Comparison of ENCODE assay signal across 21 cellular contexts in the genomic region with DNA sequence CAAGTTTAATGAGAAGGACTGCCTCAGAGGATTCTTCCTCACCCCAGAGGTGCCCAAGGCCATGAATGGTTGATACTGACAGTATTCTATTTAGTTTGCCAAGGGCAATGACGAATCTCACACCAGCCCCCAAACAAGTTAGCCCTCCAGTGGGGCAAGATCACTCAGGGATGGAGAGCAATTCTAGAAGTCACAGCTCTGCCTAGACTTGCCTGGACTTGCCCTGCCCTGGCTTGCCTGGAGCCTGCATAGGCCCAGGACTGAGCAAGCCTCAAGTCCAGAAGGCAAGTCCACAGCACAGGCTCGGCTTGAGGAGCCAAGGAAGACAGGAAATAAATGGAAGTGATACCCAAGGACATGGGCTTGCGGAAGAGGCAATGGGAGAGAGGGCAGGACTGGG. TPM values are rescaled to one million over a fixed set of nuclear protein-coding genes. Genes with fewer than 3 reads are reported as not detected.
A peak's percentile ranks its signal among the peaks of the same experiment; 100 is the strongest.
DNase-seq lines count a peak whose midpoint lies in the region; ATAC-seq, FAIRE-seq and TF ChIP-seq lines count a peak whose summit lies in the region.
"Had no signal": no experiment of that assay in that cellular context is flagged by ENCODE, and none has a peak within 500 bp of the region (broad histone marks: within the 10 kb centered on the region; RNA-seq: fewer than 3 reads in every experiment).

No MANE protein-coding gene starts in this region.

- peak overlapping the region; percentile 38 for H2AFZ ChIP-seq in GM12878 (ENCODE audit: control insufficient read depth, low read depth, low read length)

- H3K4me3 ChIP-seq in GM12878 = no peak overlapping the region
- no peak overlapping the region for H3K4me3 ChIP-seq in CD4-positive, alpha-beta memory T cell (ENCODE audit: low read length in 2 of 2)

- H3K36me3 ChIP-seq in GM12878 (ENCODE audit: control insufficient read depth in 2 of 2, insufficient read depth in 2 of 2, low read length in 1 of 2) = no peaks in the 10 kb centered on the region
- no peaks in the 10 kb centered on the region for H3K36me3 ChIP-seq in CD4-positive, alpha-beta memory T cell (ENCODE audit: insufficient read depth, low read length)

- SMC1A ChIA-PET in GM12878 (lab: Charles Lee; ENCODE audit: uncharacterized antibody, unreplicated experiment) = interaction anchor here (0.9 to 10.1 kb wide), 8 partner anchors 8 to 139 kb away, joined by 3 to 78 read pairs (median 4); no protein-coding TSS in a partner anchor

- no peak overlapping the region for H3K9ac ChIP-seq in GM12878 (ENCODE audit: control insufficient read depth, insufficient read depth, low read length)

- H3K27ac ChIP-seq in GM12878 (ENCODE audit: control insufficient read depth, insufficient read depth) = peak overlapping the region; percentile 57
- H3K27ac ChIP-seq in CD4-positive, alpha-beta memory T cell (ENCODE audit: low read depth, low read length) = no peak overlapping the region

- peak; percentile 35 for FAIRE-seq in GM12878 (lab: Jason Lieb, UNC)
- FAIRE-seq: GM12892 had no signal

- no peak overlapping the region for H3K4me3 Mint-ChIP-seq in activated CD8-positive, alpha-beta T cell treated with anti-CD3 and anti-CD28 coated beads for 36 hours
- H3K4me3 Mint-ChIP-seq in activated CD8-positive, alpha-beta T cell treated with anti-CD3 and anti-CD28 coated beads, Interleukin-2, amount 10 ng/mL, durations not matched to agents 7 days and 5 days = no peak overlapping the region
- H3K4me3 Mint-ChIP-seq in stimulated activated naive B cell treated with anti-CD40 and anti-IgM and Interleukin-4, amounts not matched to agents 10 μg/mL and 1 μg/mL and 100 μg/mL, for 72 hours = no peak overlapping the region
- H3K4me3 Mint-ChIP-seq in CD4-positive, alpha-beta memory T cell = no peak overlapping the region
- H3K4me3 Mint-ChIP-seq: activated B cell treated with CpG ODN at 0.5 μM for 24 hours; activated T-helper 17 cell treated with anti-CD3 and anti-CD28 coated beads, Interleukin-2, amount 50 U/mL, for 72 hours; effector memory CD8-positive, alpha-beta T cell; naive thymus-derived CD8-positive, alpha-beta T cell; stimulated activated naive CD8-positive, alpha-beta T cell treated with anti-CD3 and anti-CD28 coated beads, Interleukin-15, amount 100 ng/mL, for 72 hours had no signal

- no peak for TF ChIP-seq EP300 in GM12878 (IDR thresholded peaks at IDR 0.05; ENCODE audit: borderline replicate concordance in 1 of 2, control insufficient read depth in 1 of 2, low read depth in 2 of 2, low read length in 2 of 2)

- peaks cover 21% of the 10 kb centered on the region for H3K4me1 ChIP-seq in GM12878 (ENCODE audit: control insufficient read depth, insufficient read depth, low read length)
- no peaks in the 10 kb centered on the region for H3K4me1 ChIP-seq in CD4-positive, alpha-beta memory T cell (ENCODE audit: insufficient read depth, low read length)

- no peak for TF ChIP-seq RAD21 in GM12878 (IDR thresholded peaks at IDR 0.05; ENCODE audit: insufficient read depth, low read depth, low read length)

- H3K9me3 ChIP-seq in GM12878 (replicated peaks; ENCODE audit: control insufficient read depth, insufficient read depth, low read length) = no peaks in the 10 kb centered on the region
- H3K9me3 ChIP-seq in CD4-positive, alpha-beta memory T cell (ENCODE audit: control insufficient read depth in 1 of 2, low read length in 2 of 2) = no peaks in the 10 kb centered on the region

- H3K27ac Mint-ChIP-seq in activated CD8-positive, alpha-beta T cell treated with anti-CD3 and anti-CD28 coated beads for 36 hours = peak overlapping the region; percentile 11
- H3K27ac Mint-ChIP-seq in activated CD8-positive, alpha-beta T cell treated with anti-CD3 and anti-CD28 coated beads, Interleukin-2, amount 10 ng/mL, durations not matched to agents 7 days and 5 days = no peak overlapping the region
- H3K27ac Mint-ChIP-seq in stimulated activated naive B cell treated with anti-CD40 and anti-IgM and Interleukin-4, amounts not matched to agents 10 μg/mL and 1 μg/mL and 100 μg/mL, for 72 hours = peak overlapping the region; percentile 20
- peak overlapping the region in 1 of 7 donors; percentile 11 for H3K27ac Mint-ChIP-seq in CD4-positive, alpha-beta memory T cell
- H3K27ac Mint-ChIP-seq: activated B cell treated with CpG ODN at 0.5 μM for 24 hours; activated T-helper 17 cell treated with anti-CD3 and anti-CD28 coated beads, Interleukin-2, amount 50 U/mL, for 72 hours; effector memory CD8-positive, alpha-beta T cell; naive thymus-derived CD8-positive, alpha-beta T cell had no signal

- POLR2A ChIA-PET in activated CD8-positive, alpha-beta T cell treated with anti-CD3 and anti-CD28 coated beads for 36 hours (lab: Charles Lee) = interaction anchor here (0.8 to 1.2 kb wide), 3 partner anchors 17 to 40 kb away, joined by 3 read pairs; no protein-coding TSS in a partner anchor
- POLR2A ChIA-PET in activated CD8-positive, alpha-beta T cell treated with anti-CD3 and anti-CD28 coated beads, Interleukin-2, amount 10 ng/mL, durations not matched to agents 7 days and 5 days (lab: Charles Lee) = no interaction called here
- POLR2A ChIA-PET in GM12878 (lab: Charles Lee) = interaction anchor here (0.6 kb wide), 1 partner anchor 144 kb away, joined by 4 read pairs; no protein-coding TSS in a partner anchor
- POLR2A ChIA-PET in CD4-positive, alpha-beta memory T cell (lab: Charles Lee; ENCODE audit: partially characterized antibody) = no interaction called here

- no peak overlapping the region for H3K4me2 ChIP-seq in GM12878 (ENCODE audit: control insufficient read depth, insufficient read depth)

- H3K9me3 Mint-ChIP-seq in activated CD8-positive, alpha-beta T cell treated with anti-CD3 and anti-CD28 coated beads for 36 hours = no peaks in the 10 kb centered on the region
- H3K9me3 Mint-ChIP-seq in activated CD8-positive, alpha-beta T cell treated with anti-CD3 and anti-CD28 coated beads, Interleukin-2, amount 10 ng/mL, durations not matched to agents 7 days and 5 days (ENCODE audit: insufficient read depth) = peaks cover 4% of the 10 kb centered on the region
- no peaks in the 10 kb centered on the region for H3K9me3 Mint-ChIP-seq in stimulated activated naive B cell treated with anti-CD40 and anti-IgM and Interleukin-4, amounts not matched to agents 10 μg/mL and 1 μg/mL and 100 μg/mL, for 72 hours
- H3K9me3 Mint-ChIP-seq in CD4-positive, alpha-beta memory T cell = no peaks in the 10 kb centered on the region
- H3K9me3 Mint-ChIP-seq: activated B cell treated with CpG ODN at 0.5 μM for 24 hours; effector memory CD8-positive, alpha-beta T cell; naive thymus-derived CD8-positive, alpha-beta T cell had no signal

- in situ Hi-C loops in GM12878 (cut with MboI) = no loop called here

- WGBS in GM12878 (ENCODE audit: insufficient coverage, insufficient replicate concordance, low lambda C conversion rate, missing lambda C conversion rate) = 83% methylated on average over 3 of the region's 3 CpGs

- H3K27me3 Mint-ChIP-seq in activated CD8-positive, alpha-beta T cell treated with anti-CD3 and anti-CD28 coated beads for 36 hours = peaks cover 14% of the 10 kb centered on the region
- H3K27me3 Mint-ChIP-seq in activated CD8-positive, alpha-beta T cell treated with anti-CD3 and anti-CD28 coated beads, Interleukin-2, amount 10 ng/mL, durations not matched to agents 7 days and 5 days (ENCODE audit: low read depth) = peaks cover 23% of the 10 kb centered on the region
- H3K27me3 Mint-ChIP-seq in stimulated activated naive B cell treated with anti-CD40 and anti-IgM and Interleukin-4, amounts not matched to agents 10 μg/mL and 1 μg/mL and 100 μg/mL, for 72 hours = peaks cover 3 to 12% of the 10 kb centered on the region in 2 donors
- H3K27me3 Mint-ChIP-seq in CD4-positive, alpha-beta memory T cell = peaks cover 0 to 4% of the 10 kb centered on the region in 2 donors
- H3K27me3 Mint-ChIP-seq: activated B cell treated with CpG ODN at 0.5 μM for 24 hours had no signal

- H3K79me2 ChIP-seq in GM12878 (ENCODE audit: control insufficient read depth, insufficient read depth, low read length) = no peaks in the 10 kb centered on the region

- no peaks in the 10 kb centered on the region for H3K27me3 ChIP-seq in GM12878 (replicated peaks in 1 of 2; ENCODE audit: control insufficient read depth in 2 of 2, insufficient read depth in 2 of 2, low read length in 1 of 2)
- H3K27me3 ChIP-seq in CD4-positive, alpha-beta memory T cell (ENCODE audit: insufficient read depth, low read length) = no peaks in the 10 kb centered on the region

- no peaks in the 10 kb centered on the region for H3K36me3 Mint-ChIP-seq in activated CD8-positive, alpha-beta T cell treated with anti-CD3 and anti-CD28 coated beads for 36 hours (ENCODE audit: low read depth)
- peaks cover 2% of the 10 kb centered on the region for H3K36me3 Mint-ChIP-seq in activated CD8-positive, alpha-beta T cell treated with anti-CD3 and anti-CD28 coated beads, Interleukin-2, amount 10 ng/mL, durations not matched to agents 7 days and 5 days (ENCODE audit: low read depth)
- H3K36me3 Mint-ChIP-seq in stimulated activated naive B cell treated with anti-CD40 and anti-IgM and Interleukin-4, amounts not matched to agents 10 μg/mL and 1 μg/mL and 100 μg/mL, for 72 hours = no peaks in the 10 kb centered on the region
- no peaks in the 10 kb centered on the region for H3K36me3 Mint-ChIP-seq in CD4-positive, alpha-beta memory T cell
- H3K36me3 Mint-ChIP-seq: naive thymus-derived CD8-positive, alpha-beta T cell had no signal

- no peak for ATAC-seq in activated CD8-positive, alpha-beta T cell treated with anti-CD3 and anti-CD28 coated beads for 36 hours
- no peak for ATAC-seq in activated CD8-positive, alpha-beta T cell treated with anti-CD3 and anti-CD28 coated beads, Interleukin-2, amount 10 ng/mL, durations not matched to agents 7 days and 5 days
- peak; percentile 78 for ATAC-seq in GM12878
- ATAC-seq in stimulated activated naive B cell treated with anti-CD40 and anti-IgM and Interleukin-4, amounts not matched to agents 10 μg/mL and 1 μg/mL and 100 μg/mL, for 72 hours (replicated peaks) = no peak
- ATAC-seq: activated T-helper 17 cell treated with anti-CD3 and anti-CD28 coated beads, Interleukin-2, amount 50 U/mL, for 72 hours; effector memory CD8-positive, alpha-beta T cell; naive thymus-derived CD8-positive, alpha-beta T cell; stimulated activated naive CD8-positive, alpha-beta T cell treated with anti-CD3 and anti-CD28 coated beads, Interleukin-15, amount 100 ng/mL, for 72 hours had no signal

- H4K20me1 ChIP-seq in GM12878 (ENCODE audit: control insufficient read depth, insufficient read depth) = no peaks in the 10 kb centered on the region

- TF ChIP-seq CTCF in activated CD8-positive, alpha-beta T cell treated with anti-CD3 and anti-CD28 coated beads for 36 hours (IDR thresholded peaks at IDR 0.05) = no peak
- no peak for TF ChIP-seq CTCF in GM12878 (IDR thresholded peaks at IDR 0.05 in 2 of 3, conservative IDR thresholded peaks at IDR 0.05 in 1 of 3; ENCODE audit: control insufficient read depth in 2 of 3, extremely low read depth in 1 of 3, insufficient read depth in 1 of 3, low read depth in 3 of 3, low read length in 3 of 3)

- intact Hi-C loops in activated CD8-positive, alpha-beta T cell treated with anti-CD3 and anti-CD28 coated beads for 36 hours (cut with micrococcal nuclease) = no loop called here
- intact Hi-C loops in GM12878 (cut with micrococcal nuclease; ENCODE audit: unreplicated experiment) = no loop called here
- intact Hi-C loops in CD4-positive, alpha-beta memory T cell (cut with micrococcal nuclease) = no loop called here

- RAD21 ChIA-PET in GM12878 (lab: Charles Lee; ENCODE audit: unreplicated experiment) = interaction anchor here (0.9 to 2.8 kb wide), 7 partner anchors 11 to 138 kb away, joined by 3 to 10 read pairs (median 3); partner anchors contain the start of gene RGS16

- no peak for DNase-seq in activated CD8-positive, alpha-beta T cell treated with anti-CD3 and anti-CD28 coated beads for 36 hours
- DNase-seq in activated CD8-positive, alpha-beta T cell treated with anti-CD3 and anti-CD28 coated beads, Interleukin-2, amount 10 ng/mL, durations not matched to agents 7 days and 5 days = no peak
- DNase-seq in HPDE6-E6E7 (ENCODE audit: extremely low spot score) (peak; percentile 77), GM12878 (ENCODE audit: low read depth, low spot score) (no peak), NCI-H226 (no peak), AG08395 (ENCODE audit: low spot score) (no peak)
- DNase-seq in stimulated activated naive B cell treated with anti-CD40 and anti-IgM and Interleukin-4, amounts not matched to agents 10 μg/mL and 1 μg/mL and 100 μg/mL, for 72 hours = no peak
- DNase-seq in CD4-positive, alpha-beta memory T cell = no peak
- DNase-seq: activated B cell treated with CpG ODN at 0.5 μM for 24 hours; effector memory CD8-positive, alpha-beta T cell; GF-D8; hypothalamus; naive thymus-derived CD8-positive, alpha-beta T cell; NCI-H345; OCI-M1; SIG-M5; stimulated activated CD4-positive, alpha-beta T cell treated with anti-CD3 and anti-CD28 coated beads, Interleukin-1b, Interleukin-23, amount 100 ng/mL, for 48 hours; stimulated activated naive CD8-positive, alpha-beta T cell treated with anti-CD3 and anti-CD28 coated beads, Interleukin-15, amount 100 ng/mL, for 72 hours had no signal

- BruUV-seq in GM12878 (replicated peaks; lab: Mats Ljungman, UMichigan) = no TSS peak

- H3K4me1 Mint-ChIP-seq in activated CD8-positive, alpha-beta T cell treated with anti-CD3 and anti-CD28 coated beads for 36 hours (ENCODE audit: low read depth) = no peaks in the 10 kb centered on the region
- peaks cover 4% of the 10 kb centered on the region for H3K4me1 Mint-ChIP-seq in activated CD8-positive, alpha-beta T cell treated with anti-CD3 and anti-CD28 coated beads, Interleukin-2, amount 10 ng/mL, durations not matched to agents 7 days and 5 days (ENCODE audit: low read depth)
- peaks cover 7 to 20% of the 10 kb centered on the region in 2 donors for H3K4me1 Mint-ChIP-seq in stimulated activated naive B cell treated with anti-CD40 and anti-IgM and Interleukin-4, amounts not matched to agents 10 μg/mL and 1 μg/mL and 100 μg/mL, for 72 hours
- H3K4me1 Mint-ChIP-seq in CD4-positive, alpha-beta memory T cell = no peaks in the 10 kb centered on the region
- H3K4me1 Mint-ChIP-seq: activated T-helper 17 cell treated with anti-CD3 and anti-CD28 coated beads, Interleukin-2, amount 50 U/mL, for 72 hours; naive thymus-derived CD8-positive, alpha-beta T cell had no signal

- CTCF ChIA-PET in activated CD8-positive, alpha-beta T cell treated with anti-CD3 and anti-CD28 coated beads for 36 hours (lab: Charles Lee) = interaction anchor here (1.4 kb wide), 1 partner anchor 44 kb away, joined by 3 read pairs; no protein-coding TSS in a partner anchor
- CTCF ChIA-PET in activated CD8-positive, alpha-beta T cell treated with anti-CD3 and anti-CD28 coated beads, Interleukin-2, amount 10 ng/mL, durations not matched to agents 7 days and 5 days (lab: Charles Lee) = interaction anchor here (1.5 kb wide), 1 partner anchor 139 kb away, joined by 4 read pairs; no protein-coding TSS in a partner anchor
- CTCF ChIA-PET in GM12878 (lab: Yijun Ruan, JAX) = interaction anchor here (0.7 to 3.0 kb wide), 6 partner anchors 10 to 138 kb away, joined by 3 to 13 read pairs (median 4); no protein-coding TSS in a partner anchor
- CTCF ChIA-PET in CD4-positive, alpha-beta memory T cell (lab: Charles Lee; ENCODE audit: partially characterized antibody) = no interaction called here

- no peak for TF ChIP-seq POLR2A in GM12878 (IDR thresholded peaks at IDR 0.05; ENCODE audit: low read depth, low read length)

RNA-seq across cellular contexts. Expression of gene RGS16, which starts 39.5 kb away (rescaled TPM):
- 10 to 100 TPM; 33.8 to 35.6 TPM for total RNA-seq in activated CD8-positive, alpha-beta T cell treated with anti-CD3 and anti-CD28 coated beads for 36 hours
- under 1 TPM; 0.63 to 0.66 TPM for total RNA-seq in activated CD8-positive, alpha-beta T cell treated with anti-CD3 and anti-CD28 coated beads, Interleukin-2, amount 10 ng/mL, durations not matched to agents 7 days and 5 days
- total RNA-seq in GM12878 (2013; cell fraction: nucleolus; rRNA removed) = 15.1 and 16.7 TPM in 2 replicates
- total RNA-seq in GM12878 (2014; rRNA removed) = 44.0 and 45.1 TPM in 2 replicates
- total RNA-seq in GM12878 (2014; rRNA removed; fragmentation: Illumina TruSeq; extraction: Trizol) = 37.0 and 37.6 TPM in 2 replicates
- 54.9 and 57.1 TPM in 2 replicates for total RNA-seq in GM12878 (2021)
- polyA plus RNA-seq in GM12878 (2011; ENCODE audit: low read depth) = 17.7 TPM
- 31.5 and 43.9 TPM in 2 replicates for polyA plus RNA-seq in GM12878 (2011; rRNA removed)
- 37.2 and 37.8 TPM in 2 replicates for polyA plus RNA-seq in GM12878 (2011; cell fraction: cytosol; rRNA removed)
- 55.0 and 57.1 TPM in 2 replicates for polyA plus RNA-seq in GM12878 (2011; cell fraction: nucleus; rRNA removed)
- polyA plus RNA-seq in GM12878 (2012) = 21.8 and 28.2 TPM in 2 replicates
- 37.4 and 44.1 TPM in 2 replicates for polyA plus RNA-seq in GM12878 (2014; fragmentation: Illumina TruSeq; extraction: Trizol)
- 10 to 100 TPM; 16.4 to 18.5 TPM for polyA plus RNA-seq in GM12878 (2014; fragmentation: Nextera tagmentation; extraction: Ambion mirVana)
- 48.5 and 55.6 TPM in 2 replicates for polyA plus RNA-seq in GM12878 (2014; rRNA removed)
- 10 to 100 TPM; 50.3 to 58.2 TPM for polyA plus RNA-seq in GM12878 (2016; fragmentation: Nextera tagmentation; extraction: Ambion mirVana)
- polyA minus RNA-seq in GM12878 (2011; rRNA and poly(A)+ RNA removed) = 18.3 and 24.9 TPM in 2 replicates
- polyA minus RNA-seq in GM12878 (2011; cell fraction: cytosol; rRNA and poly(A)+ RNA removed) = 15.9 and 17.0 TPM in 2 replicates
- 18.9 and 23.7 TPM in 2 replicates for polyA minus RNA-seq in GM12878 (2011; cell fraction: nucleus; rRNA and poly(A)+ RNA removed)
- total RNA-seq in CD4-positive, alpha-beta memory T cell = 1 to 10 TPM; 1.3 to 1.4 TPM
- 1 to 10 TPM; 2.8 to 3.7 TPM for polyA plus RNA-seq in CD4-positive, alpha-beta memory T cell
- polyA plus RNA-seq: naive thymus-derived CD8-positive, alpha-beta T cell had no signal

RNA-seq across cellular contexts. Expression of gene RGS8, which starts 40.7 kb away (rescaled TPM):
- total RNA-seq in activated CD8-positive, alpha-beta T cell treated with anti-CD3 and anti-CD28 coated beads for 36 hours = not detected
- not detected for total RNA-seq in activated CD8-positive, alpha-beta T cell treated with anti-CD3 and anti-CD28 coated beads, Interleukin-2, amount 10 ng/mL, durations not matched to agents 7 days and 5 days
- total RNA-seq in GM12878 (2013; cell fraction: nucleolus; rRNA removed) = 0.21 and 0.51 TPM in 2 replicates
- 0.16 and 0.62 TPM in 2 replicates for total RNA-seq in GM12878 (2014; rRNA removed)
- total RNA-seq in GM12878 (2014; rRNA removed; fragmentation: Illumina TruSeq; extraction: Trizol) = 0.36 and 0.41 TPM in 2 replicates
- total RNA-seq in GM12878 (2021) = 0.31 and 0.35 TPM in 2 replicates
- polyA plus RNA-seq in GM12878 (2011; ENCODE audit: low read depth) = not detected
- polyA plus RNA-seq in GM12878 (2011; rRNA removed) = 0.40 and 0.43 TPM in 2 replicates
- 0.25 and 0.54 TPM in 2 replicates for polyA plus RNA-seq in GM12878 (2011; cell fraction: cytosol; rRNA removed)
- 0.21 and 0.42 TPM in 2 replicates for polyA plus RNA-seq in GM12878 (2011; cell fraction: nucleus; rRNA removed)
- polyA plus RNA-seq in GM12878 (2012) = 0.03 and 0.10 TPM in 2 replicates
- 0.14 and 0.56 TPM in 2 replicates for polyA plus RNA-seq in GM12878 (2014; fragmentation: Illumina TruSeq; extraction: Trizol)
- polyA plus RNA-seq in GM12878 (2014; fragmentation: Nextera tagmentation; extraction: Ambion mirVana) = under 1 TPM; 0.07 to 0.18 TPM
- 0.22 and 0.52 TPM in 2 replicates for polyA plus RNA-seq in GM12878 (2014; rRNA removed)
- polyA plus RNA-seq in GM12878 (2016; fragmentation: Nextera tagmentation; extraction: Ambion mirVana) = under 1 TPM; 0.03 to 0.43 TPM
- polyA minus RNA-seq in GM12878 (2011; rRNA and poly(A)+ RNA removed) = 0.26 and 1.5 TPM in 2 replicates
- polyA minus RNA-seq in GM12878 (2011; cell fraction: cytosol; rRNA and poly(A)+ RNA removed) = 0.52 TPM in 1 of 2 replicates, not detected in the other
- 0.38 and 0.48 TPM in 2 replicates for polyA minus RNA-seq in GM12878 (2011; cell fraction: nucleus; rRNA and poly(A)+ RNA removed)
- not detected for total RNA-seq in CD4-positive, alpha-beta memory T cell
- polyA plus RNA-seq in CD4-positive, alpha-beta memory T cell = not detected
- total RNA-seq: activated B cell treated with CpG ODN at 0.5 μM for 24 hours; naive thymus-derived CD8-positive, alpha-beta T cell; T-helper 1 cell treated with Interleukin-12 subunit alpha and Interleukin-12 subunit beta and Interleukin-4 antibody, amounts not matched to agents 30 ng/mL and 1 ng/mL, for 36 hours had no signal
- polyA plus RNA-seq: naive thymus-derived CD8-positive, alpha-beta T cell had no signal

RNA-seq across cellular contexts. Expression of gene RNASEL, which starts 54.6 kb away (rescaled TPM):
- total RNA-seq in activated CD8-positive, alpha-beta T cell treated with anti-CD3 and anti-CD28 coated beads for 36 hours = 1 to 10 TPM; 3.7 TPM
- total RNA-seq in activated CD8-positive, alpha-beta T cell treated with anti-CD3 and anti-CD28 coated beads, Interleukin-2, amount 10 ng/mL, durations not matched to agents 7 days and 5 days = 1 to 10 TPM; 5.7 to 6.0 TPM
- total RNA-seq in GM12878 (2013; cell fraction: nucleolus; rRNA removed) = 30.0 and 32.5 TPM in 2 replicates
- total RNA-seq in GM12878 (2014; rRNA removed) = 4.3 and 5.4 TPM in 2 replicates
- 6.4 and 7.0 TPM in 2 replicates for total RNA-seq in GM12878 (2014; rRNA removed; fragmentation: Illumina TruSeq; extraction: Trizol)
- 4.4 TPM in 2 replicates for total RNA-seq in GM12878 (2021)
- polyA plus RNA-seq in GM12878 (2011; ENCODE audit: low read depth) = 2.4 TPM
- 10.8 and 14.4 TPM in 2 replicates for polyA plus RNA-seq in GM12878 (2011; rRNA removed)
- 5.1 and 5.6 TPM in 2 replicates for polyA plus RNA-seq in GM12878 (2011; cell fraction: cytosol; rRNA removed)
- 14.1 and 17.4 TPM in 2 replicates for polyA plus RNA-seq in GM12878 (2011; cell fraction: nucleus; rRNA removed)
- 2.9 and 5.4 TPM in 2 replicates for polyA plus RNA-seq in GM12878 (2012)
- 6.0 and 8.3 TPM in 2 replicates for polyA plus RNA-seq in GM12878 (2014; fragmentation: Illumina TruSeq; extraction: Trizol)
- 1 to 10 TPM; 3.0 to 3.7 TPM for polyA plus RNA-seq in GM12878 (2014; fragmentation: Nextera tagmentation; extraction: Ambion mirVana)
- polyA plus RNA-seq in GM12878 (2014; rRNA removed) = 4.0 and 4.7 TPM in 2 replicates
- 1 to 10 TPM; 5.3 to 6.0 TPM for polyA plus RNA-seq in GM12878 (2016; fragmentation: Nextera tagmentation; extraction: Ambion mirVana)
- 10.1 and 11.4 TPM in 2 replicates for polyA minus RNA-seq in GM12878 (2011; rRNA and poly(A)+ RNA removed)
- polyA minus RNA-seq in GM12878 (2011; cell fraction: cytosol; rRNA and poly(A)+ RNA removed) = 2.5 and 3.2 TPM in 2 replicates
- 8.0 and 8.3 TPM in 2 replicates for polyA minus RNA-seq in GM12878 (2011; cell fraction: nucleus; rRNA and poly(A)+ RNA removed)
- 10 to 100 TPM; 33.9 to 35.4 TPM for total RNA-seq in CD4-positive, alpha-beta memory T cell
- 10 to 100 TPM in 1 of 2 donors, 1 to 10 TPM in 1; 4.5 to 11.6 TPM for polyA plus RNA-seq in CD4-positive, alpha-beta memory T cell

Comparison
In these comparisons a context has a peak if more than half of its experiments do, and no peak if none do; other contexts are left out.
1. RNA of gene RGS16, which starts 39.5 kb away (total RNA-seq): 15.1 to 57.1 TPM in GM12878 and 33.8 to 35.6 TPM in activated CD8-positive, alpha-beta T cell treated with anti-CD3 and anti-CD28 coated beads for 36 hours; 1.3 to 1.4 TPM in CD4-positive, alpha-beta memory T cell and 0.63 to 0.66 TPM in activated CD8-positive, alpha-beta T cell treated with anti-CD3 and anti-CD28 coated beads, Interleukin-2, amount 10 ng/mL, durations not matched to agents 7 days and 5 days; every median in the first group is over 4 times any median in the second.
2. POLR2A ChIA-PET loops: an anchor here in activated CD8-positive, alpha-beta T cell treated with anti-CD3 and anti-CD28 coated beads for 36 hours (0.8 to 1.2 kb wide) and GM12878 (0.6 kb wide); none called in activated CD8-positive, alpha-beta T cell treated with anti-CD3 and anti-CD28 coated beads, Interleukin-2, amount 10 ng/mL, durations not matched to agents 7 days and 5 days and CD4-positive, alpha-beta memory T cell.